ENCODE assay signal across 11 cellular contexts in the genomic region with DNA sequence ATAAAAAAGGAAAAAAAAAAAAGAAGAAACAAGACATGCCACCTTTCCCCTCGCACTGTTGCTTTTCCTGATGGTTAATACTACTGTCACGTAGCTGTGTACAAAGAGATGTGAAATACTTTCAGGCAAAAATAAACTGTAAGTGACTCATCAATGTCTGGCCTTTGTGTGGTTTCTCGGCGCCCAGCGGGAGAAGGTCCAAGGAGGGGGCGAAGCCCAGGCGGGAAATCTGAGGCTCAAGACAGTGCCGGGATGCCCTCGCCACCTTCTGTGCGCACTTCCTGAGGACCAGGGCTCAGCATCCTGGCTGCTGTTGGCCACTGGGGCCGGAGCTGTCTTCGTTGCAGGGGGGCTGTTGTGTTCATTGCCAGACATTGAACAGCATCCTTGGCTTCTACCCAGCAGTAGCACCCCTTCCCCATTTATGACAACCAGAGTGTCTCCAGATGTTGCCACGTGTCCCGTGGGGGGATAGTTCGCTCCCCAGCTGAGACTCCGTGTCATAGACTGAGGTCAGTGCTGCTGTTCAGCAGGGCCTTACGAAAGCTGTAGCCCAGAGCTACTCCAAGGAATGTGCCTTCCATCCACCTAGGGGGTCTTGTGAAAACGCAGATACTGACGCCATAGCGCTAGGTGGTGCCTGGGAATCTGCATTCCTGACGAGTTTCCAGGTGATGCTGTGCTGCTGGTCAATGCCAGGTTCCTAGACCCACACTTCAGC.
DNase-seq lines count a peak whose midpoint lies in the region; ATAC-seq and TF ChIP-seq lines count a peak whose summit lies in the region.
"Had no signal": no experiment of that assay in that cellular context is flagged by ENCODE, and none has a peak within 500 bp of the region (broad histone marks: within the 10 kb centered on the region; RNA-seq: fewer than 3 reads in every experiment).

No MANE protein-coding gene starts in this region.

- peaks cover 13% of the 10 kb centered on the region for H3K36me3 Mint-ChIP-seq in activated CD4-positive, alpha-beta T cell treated with anti-CD3 and anti-CD28 coated beads for 36 hours (ENCODE audit: low read depth)
- peaks cover 10% of the 10 kb centered on the region for H3K36me3 Mint-ChIP-seq in activated CD4-positive, alpha-beta T cell treated with anti-CD3 and anti-CD28 coated beads, Interleukin-2, amount 10 ng/mL, durations not matched to agents 7 days and 5 days (ENCODE audit: low read depth)

- H3K27me3 ChIP-seq in foreskin keratinocyte: no peaks in the 10 kb centered on the region

- peaks cover 24% of the 10 kb centered on the region for H3K4me1 Mint-ChIP-seq in activated CD4-positive, alpha-beta T cell treated with anti-CD3 and anti-CD28 coated beads for 36 hours
- peaks cover 24% of the 10 kb centered on the region for H3K4me1 Mint-ChIP-seq in activated CD4-positive, alpha-beta T cell treated with anti-CD3 and anti-CD28 coated beads, Interleukin-2, amount 10 ng/mL, durations not matched to agents 7 days and 5 days

- H3K27ac Mint-ChIP-seq in activated CD4-positive, alpha-beta T cell treated with anti-CD3 and anti-CD28 coated beads for 36 hours: peak overlapping the region; percentile 13
- no peak overlapping the region for H3K27ac Mint-ChIP-seq in activated CD4-positive, alpha-beta T cell treated with anti-CD3 and anti-CD28 coated beads, Interleukin-2, amount 10 ng/mL, durations not matched to agents 7 days and 5 days
- H3K27ac Mint-ChIP-seq: activated naive CD4-positive, alpha-beta T cell treated with anti-CD3 and anti-CD28 coated beads, Interleukin-2, amount 50 U/mL, for 24 hours; progenitor cell of endocrine pancreas had no signal

- peaks cover 8% of the 10 kb centered on the region for H3K4me1 ChIP-seq in foreskin keratinocyte

- no peak for TF ChIP-seq CTCF in foreskin keratinocyte (conservative IDR thresholded peaks at IDR 0.05)
- no peak for TF ChIP-seq CTCF in GM10266 (IDR thresholded peaks at IDR 0.05; ENCODE audit: control insufficient read depth, insufficient read depth, low read depth, missing control alignments)

- H3K27ac ChIP-seq in foreskin keratinocyte: no peak overlapping the region

- H3K4me3 Mint-ChIP-seq in activated CD4-positive, alpha-beta T cell treated with anti-CD3 and anti-CD28 coated beads for 36 hours: no peak overlapping the region
- no peak overlapping the region for H3K4me3 Mint-ChIP-seq in activated CD4-positive, alpha-beta T cell treated with anti-CD3 and anti-CD28 coated beads, Interleukin-2, amount 10 ng/mL, durations not matched to agents 7 days and 5 days
- H3K4me3 Mint-ChIP-seq: activated naive CD4-positive, alpha-beta T cell treated with anti-CD3 and anti-CD28 coated beads, Interleukin-2, amount 50 U/mL, for 24 hours; IgD-negative memory B cell had no signal

- no peaks in the 10 kb centered on the region for H3K9me3 Mint-ChIP-seq in activated CD4-positive, alpha-beta T cell treated with anti-CD3 and anti-CD28 coated beads for 36 hours (ENCODE audit: low read depth)
- H3K9me3 Mint-ChIP-seq in activated CD4-positive, alpha-beta T cell treated with anti-CD3 and anti-CD28 coated beads, Interleukin-2, amount 10 ng/mL, durations not matched to agents 7 days and 5 days: no peaks in the 10 kb centered on the region
- H3K9me3 Mint-ChIP-seq: activated naive CD4-positive, alpha-beta T cell treated with anti-CD3 and anti-CD28 coated beads, Interleukin-2, amount 50 U/mL, for 24 hours; IgD-negative memory B cell had no signal

- POLR2A ChIA-PET in activated CD4-positive, alpha-beta T cell treated with anti-CD3 and anti-CD28 coated beads for 36 hours (lab: Charles Lee): no interaction called here
- POLR2A ChIA-PET in activated CD4-positive, alpha-beta T cell treated with anti-CD3 and anti-CD28 coated beads, Interleukin-2, amount 10 ng/mL, durations not matched to agents 7 days and 5 days (lab: Charles Lee): no interaction called here

- H3K27me3 Mint-ChIP-seq in activated CD4-positive, alpha-beta T cell treated with anti-CD3 and anti-CD28 coated beads for 36 hours: no peaks in the 10 kb centered on the region
- H3K27me3 Mint-ChIP-seq in activated CD4-positive, alpha-beta T cell treated with anti-CD3 and anti-CD28 coated beads, Interleukin-2, amount 10 ng/mL, durations not matched to agents 7 days and 5 days: no peaks in the 10 kb centered on the region
- H3K27me3 Mint-ChIP-seq: activated naive CD4-positive, alpha-beta T cell treated with anti-CD3 and anti-CD28 coated beads, Interleukin-2, amount 50 U/mL, for 24 hours; IgD-negative memory B cell; progenitor cell of endocrine pancreas had no signal

- DNase-seq in activated CD4-positive, alpha-beta T cell treated with anti-CD3 and anti-CD28 coated beads for 36 hours: no peak
- DNase-seq in activated CD4-positive, alpha-beta T cell treated with anti-CD3 and anti-CD28 coated beads, Interleukin-2, amount 10 ng/mL, durations not matched to agents 7 days and 5 days: no peak
- DNase-seq in foreskin keratinocyte (peak in 1 of 2 donors; percentile 70), stromal cell of bone marrow (ENCODE audit: low read depth) (peak; percentile 62), NCI-H774 (lab: John Stamatoyannopoulos, UW) (no peak), GM10266 (ENCODE audit: extremely low spot score) (no peak)

- intact Hi-C loops in activated CD4-positive, alpha-beta T cell treated with anti-CD3 and anti-CD28 coated beads for 36 hours (cut with DNase I, micrococcal nuclease): no loop called here

- CTCF ChIA-PET in activated CD4-positive, alpha-beta T cell treated with anti-CD3 and anti-CD28 coated beads for 36 hours (lab: Charles Lee): no interaction called here
- CTCF ChIA-PET in activated CD4-positive, alpha-beta T cell treated with anti-CD3 and anti-CD28 coated beads, Interleukin-2, amount 10 ng/mL, durations not matched to agents 7 days and 5 days (lab: Charles Lee): interaction anchor here (0.8 to 1.1 kb wide), 2 partner anchors 10 to 91 kb away, joined by 3 read pairs; no protein-coding TSS in a partner anchor

- no peak for ATAC-seq in activated CD4-positive, alpha-beta T cell treated with anti-CD3 and anti-CD28 coated beads for 36 hours
- ATAC-seq in SK-N-SH treated with all-trans-retinoic acid at 6 μM for 48 hours (peak; percentile 91), foreskin keratinocyte (peak; percentile 80), GM18517 (IDR thresholded peaks at IDR 0.05; ENCODE audit: unreplicated experiment) (no peak)

TF ChIP-seq in SK-N-SH treated with all-trans-retinoic acid at 6 μM for 48 hours, 23 proteins besides CTCF, POLR2A, EP300 and RAD21 (continues in another document):
- no peak for TF ChIP-seq RARB (CRISPR knock-in tag; IDR thresholded peaks at IDR 0.05)
- TF ChIP-seq CSRNP3 (CRISPR knock-in tag; IDR thresholded peaks at IDR 0.05): no peak
- no peak for TF ChIP-seq ZFP3 (CRISPR knock-in tag; IDR thresholded peaks at IDR 0.05)
- no peak for TF ChIP-seq ISL1 (CRISPR knock-in tag; IDR thresholded peaks at IDR 0.05)
- no peak for TF ChIP-seq TCF4 (CRISPR knock-in tag; IDR thresholded peaks at IDR 0.05; ENCODE audit: borderline replicate concordance)
- no peak for TF ChIP-seq ZNF8 (CRISPR knock-in tag; IDR thresholded peaks at IDR 0.05)
- TF ChIP-seq ESRRG (CRISPR knock-in tag; IDR thresholded peaks at IDR 0.05): no peak
- no peak for TF ChIP-seq POU6F1 (CRISPR knock-in tag; IDR thresholded peaks at IDR 0.05; ENCODE audit: borderline replicate concordance, low read depth)
- no peak for TF ChIP-seq PATZ1 (CRISPR knock-in tag; IDR thresholded peaks at IDR 0.05; ENCODE audit: borderline replicate concordance)
- no peak for TF ChIP-seq OSR1 (CRISPR knock-in tag; IDR thresholded peaks at IDR 0.05)
- TF ChIP-seq PPARA (CRISPR knock-in tag; IDR thresholded peaks at IDR 0.05; ENCODE audit: borderline replicate concordance): no peak
- TF ChIP-seq ZNF565 (CRISPR knock-in tag; conservative IDR thresholded peaks at IDR 0.05; ENCODE audit: low read depth): no peak

Comparison
In these comparisons a context has a peak if more than half of its experiments do, and no peak if none do; other contexts are left out.
1. ATAC-seq: peak in SK-N-SH treated with all-trans-retinoic acid at 6 μM for 48 hours (single experiment) and foreskin keratinocyte (single experiment); none in activated CD4-positive, alpha-beta T cell treated with anti-CD3 and anti-CD28 coated beads for 36 hours (single experiment) and GM18517 (single experiment).